9 cellular contexts compared by ENCODE assay signal in genomic region chr11:75383246-75383645, GRCh38. TPM values are rescaled to one million over a fixed set of nuclear protein-coding genes. Genes with fewer than 3 reads are reported as not detected.
DNase-seq lines count a peak whose midpoint lies in the region; ATAC-seq and TF ChIP-seq lines count a peak whose summit lies in the region.
"Had no signal": no experiment of that assay in that cellular context is flagged by ENCODE, and none has a peak within 500 bp of the region (broad histone marks: within the 10 kb centered on the region; RNA-seq: fewer than 3 reads in every experiment).

No MANE protein-coding gene starts in this region.

- no peak overlapping the region; the same call in 1 of the 2 replicates for H2AK5ac ChIP-seq in IMR-90 (ENCODE audit: low read depth, low read length)

- H3K4me2 ChIP-seq in IMR-90 (ENCODE audit: low read depth, low read length), result no peak overlapping the region

- H3K36me3 ChIP-seq in CD8-positive, alpha-beta memory T cell (ENCODE audit: insufficient read depth, low read length), result no peaks in the 10 kb centered on the region
- H3K36me3 ChIP-seq in IMR-90 (ENCODE audit: control insufficient read depth, insufficient read depth, low read length) (no peaks in the 10 kb centered on the region), tibial artery (no peaks in the 10 kb centered on the region), brain microvascular endothelial cell (replicated peaks) (no peaks in the 10 kb centered on the region)

- intact Hi-C loops in IMR-90 (cut with micrococcal nuclease) (no loop called here), tibial artery (cut with DNase I; ENCODE audit: low total_unique reads) (loop anchor here (10.0 kb wide), 1 partner anchor 58 kb away; no protein-coding TSS in a partner anchor)
- intact Hi-C loops in activated CD4-positive, alpha-beta memory T cell treated with anti-CD3 and anti-CD28 coated beads for 36 hours (cut with micrococcal nuclease), result no loop called here

- H2BK20ac ChIP-seq in IMR-90 (ENCODE audit: low read depth, low read length), result no peak overlapping the region

- H3K9ac ChIP-seq in IMR-90 (ENCODE audit: low read depth, low read length), result no peak overlapping the region

- H2BK120ac ChIP-seq in IMR-90 (ENCODE audit: low read depth, low read length), result no peak overlapping the region

- H3K79me1 ChIP-seq in IMR-90 (ENCODE audit: low read depth in 1 of 2, low read length in 2 of 2), result no peaks in the 10 kb centered on the region

- H2BK5ac ChIP-seq in IMR-90 (ENCODE audit: low read depth, low read length, poor library complexity, severe bottlenecking), result no peak overlapping the region

- no peak overlapping the region for H4K8ac ChIP-seq in IMR-90 (ENCODE audit: low read depth in 2 of 2, low read length in 2 of 2)

- H2AK9ac ChIP-seq in IMR-90 (replicated peaks; ENCODE audit: low read depth, low read length, poor library complexity), result no peak overlapping the region

- H3K9me3 Mint-ChIP-seq in CD8-positive, alpha-beta memory T cell, result no peaks in the 10 kb centered on the region
- no peaks in the 10 kb centered on the region for H3K9me3 Mint-ChIP-seq in activated CD4-positive, alpha-beta memory T cell treated with anti-CD3 and anti-CD28 coated beads for 36 hours

- BruUV-seq in IMR-90 (replicated peaks; lab: Mats Ljungman, UMichigan), result no TSS peak

- H3K4ac ChIP-seq in IMR-90 (ENCODE audit: low read depth, low read length), result no peak overlapping the region

- peak overlapping the region; percentile 76 for H2AFZ ChIP-seq in IMR-90 (replicated peaks; ENCODE audit: low read length, poor library complexity)

- no peak overlapping the region for H3K23ac ChIP-seq in IMR-90 (ENCODE audit: low read depth, low read length)

- H3K14ac ChIP-seq in IMR-90 (replicated peaks; ENCODE audit: low read depth, low read length), result no peak overlapping the region

- ATAC-seq in IMR-90 (ENCODE audit: low read depth), result no peak
- ATAC-seq in HG02678 (IDR thresholded peaks at IDR 0.05; ENCODE audit: unreplicated experiment), result no peak

- TF ChIP-seq POLR2A in IMR-90 (IDR thresholded peaks at IDR 0.05; ENCODE audit: low read depth, low read length), result no peak

- dilution Hi-C loops in IMR-90 (cut with HindIII; ENCODE audit: low sequenced_read_pairs, unreplicated experiment), result no loop called here

- no peaks in the 10 kb centered on the region for H3K9me1 ChIP-seq in IMR-90 (ENCODE audit: insufficient read depth, low read length)

- TF ChIP-seq CTCF in IMR-90 (conservative IDR thresholded peaks at IDR 0.05; ENCODE audit: low read depth, low read length) (no peak), tibial artery (IDR thresholded peaks at IDR 0.05) (no peak), brain microvascular endothelial cell (IDR thresholded peaks at IDR 0.05; ENCODE audit: low read depth, low read length, missing control alignments) (no peak)

- H4K91ac ChIP-seq in IMR-90 (ENCODE audit: insufficient read depth, low read depth, low read length), result no peak overlapping the region

- no peak overlapping the region for H3K56ac ChIP-seq in IMR-90 (ENCODE audit: extremely low read depth, insufficient read depth, low read length)

- peak overlapping the region in 6 of 7 donors; percentile 13 to 62 (median 60) for H3K4me3 Mint-ChIP-seq in CD8-positive, alpha-beta memory T cell
- no peak overlapping the region for H3K4me3 Mint-ChIP-seq in activated CD4-positive, alpha-beta memory T cell treated with anti-CD3 and anti-CD28 coated beads for 36 hours

- no peaks in the 10 kb centered on the region for H3K9me3 ChIP-seq in CD8-positive, alpha-beta memory T cell (ENCODE audit: low read length)
- H3K9me3 ChIP-seq in IMR-90 (ENCODE audit: control insufficient read depth, insufficient read depth, low read length), result no peaks in the 10 kb centered on the region
- no peaks in the 10 kb centered on the region for H3K9me3 ChIP-seq in tibial artery

- H3K36me3 Mint-ChIP-seq in CD8-positive, alpha-beta memory T cell, result no peaks in the 10 kb centered on the region
- H3K36me3 Mint-ChIP-seq in activated CD4-positive, alpha-beta memory T cell treated with anti-CD3 and anti-CD28 coated beads for 36 hours, result no peaks in the 10 kb centered on the region

- H4K5ac ChIP-seq in IMR-90 (ENCODE audit: low read depth, low read length), result no peak overlapping the region

- no peak for TF ChIP-seq RAD21 in IMR-90 (IDR thresholded peaks at IDR 0.05; ENCODE audit: low read length)

- no peak overlapping the region for H3K27ac ChIP-seq in CD8-positive, alpha-beta memory T cell (ENCODE audit: low read depth, low read length)
- H3K27ac ChIP-seq in IMR-90 (ENCODE audit: insufficient read depth, low read length), result no peak overlapping the region
- no peak overlapping the region for H3K27ac ChIP-seq in tibial artery
- no peak overlapping the region for H3K27ac ChIP-seq in brain microvascular endothelial cell

- peaks cover 19% of the 10 kb centered on the region for H3K4me1 ChIP-seq in CD8-positive, alpha-beta memory T cell (ENCODE audit: insufficient read depth, low read length)
- H3K4me1 ChIP-seq in IMR-90 (ENCODE audit: control insufficient read depth, insufficient read depth, low read length) (no peaks in the 10 kb centered on the region; the same call in 1 of the 2 replicates), tibial artery (peaks cover 0 to 2% (median 0%) of the 10 kb centered on the region in 4 donors)

- H3K27me3 ChIP-seq in CD8-positive, alpha-beta memory T cell (ENCODE audit: insufficient read depth, low read length, poor library complexity, severe bottlenecking), result no peaks in the 10 kb centered on the region
- H3K27me3 ChIP-seq in IMR-90 (ENCODE audit: control insufficient read depth, insufficient read depth, low read length) (no peaks in the 10 kb centered on the region), tibial artery (peaks cover 0 to 13% of the 10 kb centered on the region in 2 donors), brain microvascular endothelial cell (replicated peaks) (no peaks in the 10 kb centered on the region)

- H3K4me3 ChIP-seq in CD8-positive, alpha-beta memory T cell (ENCODE audit: low read length), result no peak overlapping the region
- no peak overlapping the region for H3K4me3 ChIP-seq in IMR-90 (ENCODE audit: insufficient read depth, low read depth, low read length)
- no peak overlapping the region for H3K4me3 ChIP-seq in tibial artery
- no peak overlapping the region for H3K4me3 ChIP-seq in brain microvascular endothelial cell (ENCODE audit: low read depth, low read length)

- H4K20me1 ChIP-seq in IMR-90 (ENCODE audit: insufficient read depth, low read length), result peaks cover 5% of the 10 kb centered on the region; the same call in 1 of the 2 replicates

- CTCF ChIA-PET in CD8-positive, alpha-beta memory T cell (lab: Charles Lee), result interaction anchor here (1.0 to 12.1 kb wide), 9 partner anchors 14 to 148 kb away, joined by 3 to 325 read pairs (median 9); partner anchors contain the start of gene ARRB1
- CTCF ChIA-PET in IMR-90 (lab: Yijun Ruan, JAX), result no interaction called here
- CTCF ChIA-PET in activated CD4-positive, alpha-beta memory T cell treated with anti-CD3 and anti-CD28 coated beads for 36 hours (lab: Charles Lee), result interaction anchor here (0.7 to 14.3 kb wide), 7 partner anchors 28 to 486 kb away, joined by 3 to 435 read pairs (median 15); no protein-coding TSS in a partner anchor

- no peak overlapping the region for H2BK15ac ChIP-seq in IMR-90 (ENCODE audit: low read depth, low read length)

- H3K27me3 Mint-ChIP-seq in CD8-positive, alpha-beta memory T cell, result no peaks in the 10 kb centered on the region
- no peaks in the 10 kb centered on the region for H3K27me3 Mint-ChIP-seq in activated CD4-positive, alpha-beta memory T cell treated with anti-CD3 and anti-CD28 coated beads for 36 hours

- POLR2A ChIA-PET in CD8-positive, alpha-beta memory T cell (lab: Charles Lee), result interaction anchor here (0.7 to 1.1 kb wide), 2 partner anchors 54 to 108 kb away, joined by 3 to 14 read pairs; no protein-coding TSS in a partner anchor
- POLR2A ChIA-PET in IMR-90 (lab: Charles Lee; ENCODE audit: unreplicated experiment), result no interaction called here
- POLR2A ChIA-PET in activated CD4-positive, alpha-beta memory T cell treated with anti-CD3 and anti-CD28 coated beads for 36 hours (lab: Charles Lee), result no interaction called here

- peak in 3 of 5 donors; percentile 16 to 51 (median 20) for DNase-seq in CD8-positive, alpha-beta memory T cell
- no peak for DNase-seq in IMR-90
- peak; percentile 53 for DNase-seq in activated CD4-positive, alpha-beta memory T cell treated with anti-CD3 and anti-CD28 coated beads for 36 hours
- peak; percentile 81 for DNase-seq in islet precursor cell
- DNase-seq in tibial artery, result no peak
- no peak for DNase-seq in cerebellar cortex (ENCODE audit: low spot score)
- no peak for DNase-seq in brain microvascular endothelial cell
- DNase-seq: DMS153 had no signal

- in situ Hi-C loops in IMR-90 (cut with MboI; ENCODE audit: low sequenced_read_pairs) (loop anchor here (5.0 kb wide), 2 partner anchors 56 to 106 kb away; no protein-coding TSS in a partner anchor), brain microvascular endothelial cell (cut with HindIII; ENCODE audit: low pct_ligation_motif_present, low sequenced_read_pairs) (no loop called here)

- H3K4me1 Mint-ChIP-seq in CD8-positive, alpha-beta memory T cell, result peaks cover 15 to 17% (median 16%) of the 10 kb centered on the region in 3 donors
- H3K4me1 Mint-ChIP-seq in activated CD4-positive, alpha-beta memory T cell treated with anti-CD3 and anti-CD28 coated beads for 36 hours (ENCODE audit: low read depth), result peaks cover 16% of the 10 kb centered on the region

- H3K27ac Mint-ChIP-seq in CD8-positive, alpha-beta memory T cell, result peak overlapping the region in 6 of 8 donors; percentile 21 to 81 (median 71)
- peak overlapping the region; percentile 25 for H3K27ac Mint-ChIP-seq in activated CD4-positive, alpha-beta memory T cell treated with anti-CD3 and anti-CD28 coated beads for 36 hours

- WGBS in IMR-90 (ENCODE audit: extremely low coverage in 2 of 2, insufficient read length in 1 of 2), 2 experiments, result 80% methylated on average over 1 of the region's 3 CpGs; no CpG with 5 or more reads in 1 of the 2 experiments

- no peak overlapping the region for H3K18ac ChIP-seq in IMR-90 (ENCODE audit: low read depth, low read length)

RNA-seq across cellular contexts. Expression of gene RPS3, which starts 16.1 kb away (rescaled TPM):
- 1,000 to 10,000 TPM; 3,916 to 3,935 TPM for total RNA-seq in CD8-positive, alpha-beta memory T cell
- polyA plus RNA-seq in CD8-positive, alpha-beta memory T cell, result 4,910 TPM
- 2,360 and 3,444 TPM in 2 replicates for total RNA-seq in IMR-90 (2012; rRNA removed)
- 2,477 and 2,872 TPM in 2 replicates for polyA plus RNA-seq in IMR-90 (2012; rRNA removed)
- 2,410 and 4,196 TPM in 2 replicates for polyA plus RNA-seq in IMR-90 (2012; cell fraction: cytosol; rRNA removed)
- polyA plus RNA-seq in IMR-90 (2012; cell fraction: nucleus; rRNA removed; ENCODE audit: low replicate concordance), result 593 and 1,092 TPM in 2 replicates
- 1,000 to 10,000 TPM; 4,423 to 4,525 TPM for total RNA-seq in activated CD4-positive, alpha-beta memory T cell treated with anti-CD3 and anti-CD28 coated beads for 36 hours

RNA-seq across cellular contexts. Expression of gene ARRB1, which starts 31.8 kb away (rescaled TPM):
- 10 to 100 TPM in 1 of 2 experiments, 1 to 10 TPM in 1; 9.9 to 10.6 TPM for total RNA-seq in CD8-positive, alpha-beta memory T cell
- 5.5 TPM for polyA plus RNA-seq in CD8-positive, alpha-beta memory T cell
- 13.1 and 17.4 TPM in 2 replicates for total RNA-seq in IMR-90 (2012; rRNA removed)
- polyA plus RNA-seq in IMR-90 (2012; rRNA removed), result 11.0 and 11.4 TPM in 2 replicates
- polyA plus RNA-seq in IMR-90 (2012; cell fraction: cytosol; rRNA removed), result 11.9 and 16.6 TPM in 2 replicates
- polyA plus RNA-seq in IMR-90 (2012; cell fraction: nucleus; rRNA removed; ENCODE audit: low replicate concordance), result 9.6 and 12.8 TPM in 2 replicates
- 10 to 100 TPM; 16.3 to 18.8 TPM for total RNA-seq in activated CD4-positive, alpha-beta memory T cell treated with anti-CD3 and anti-CD28 coated beads for 36 hours

RNA-seq across cellular contexts. Expression of gene KLHL35, which starts 49.8 kb away (rescaled TPM):
- under 1 TPM; 0.44 to 0.83 TPM for total RNA-seq in CD8-positive, alpha-beta memory T cell
- 0.37 TPM for polyA plus RNA-seq in CD8-positive, alpha-beta memory T cell
- total RNA-seq in IMR-90 (2012; rRNA removed), result 1.4 and 1.6 TPM in 2 replicates
- polyA plus RNA-seq in IMR-90 (2012; rRNA removed), result 3.3 TPM in 2 replicates
- 2.1 and 6.1 TPM in 2 replicates for polyA plus RNA-seq in IMR-90 (2012; cell fraction: cytosol; rRNA removed)
- 4.0 and 10.4 TPM in 2 replicates for polyA plus RNA-seq in IMR-90 (2012; cell fraction: nucleus; rRNA removed; ENCODE audit: low replicate concordance)
- total RNA-seq in activated CD4-positive, alpha-beta memory T cell treated with anti-CD3 and anti-CD28 coated beads for 36 hours, result under 1 TPM; 0.12 to 0.51 TPM

Comparison
In these comparisons a context has a peak if more than half of its experiments do, and no peak if none do; other contexts are left out.
1. DNase-seq: peak in CD8-positive, alpha-beta memory T cell (3 of 5), activated CD4-positive, alpha-beta memory T cell treated with anti-CD3 and anti-CD28 coated beads for 36 hours (single experiment) and islet precursor cell (single experiment); none in IMR-90 (single experiment), tibial artery (0 of 2), cerebellar cortex (single experiment) and brain microvascular endothelial cell (single experiment).